17 cellular contexts compared by ENCODE assay signal in genomic region chr19:33492951-33493350, GRCh38. TPM values are rescaled to one million over a fixed set of nuclear protein-coding genes. Genes with fewer than 3 reads are reported as not detected.
DNase-seq lines count a peak whose midpoint lies in the region; ATAC-seq and TF ChIP-seq lines count a peak whose summit lies in the region.
"Had no signal": no experiment of that assay in that cellular context is flagged by ENCODE, and none has a peak within 500 bp of the region (broad histone marks: within the 10 kb centered on the region; RNA-seq: fewer than 3 reads in every experiment).

No MANE protein-coding gene starts in this region.

- no peaks in the 10 kb centered on the region for H3K4me1 Mint-ChIP-seq in chondrocyte (ENCODE audit: low read depth)
- no peaks in the 10 kb centered on the region for H3K4me1 Mint-ChIP-seq in activated CD4-positive, alpha-beta T cell treated with anti-CD3 and anti-CD28 coated beads for 36 hours
- H3K4me1 Mint-ChIP-seq: CD4-positive, CD25-positive, alpha-beta regulatory T cell; CD8-positive, alpha-beta memory T cell; GM23338 had no signal

- H3K4me3 Mint-ChIP-seq in chondrocyte (ENCODE audit: unreplicated experiment), result no peak overlapping the region
- H3K4me3 Mint-ChIP-seq in activated CD4-positive, alpha-beta T cell treated with anti-CD3 and anti-CD28 coated beads for 36 hours, result no peak overlapping the region
- H3K4me3 Mint-ChIP-seq: CD4-positive, CD25-positive, alpha-beta regulatory T cell; GM23338 had no signal

- 91 to 96% (median 94%) methylated on average over 7 to 8 of the region's 8 CpGs for WGBS in spleen, 5 donors

- no peaks in the 10 kb centered on the region for H3K27me3 Mint-ChIP-seq in chondrocyte (ENCODE audit: low read depth)
- no peaks in the 10 kb centered on the region for H3K27me3 Mint-ChIP-seq in activated CD4-positive, alpha-beta T cell treated with anti-CD3 and anti-CD28 coated beads for 36 hours
- H3K27me3 Mint-ChIP-seq: CD4-positive, CD25-positive, alpha-beta regulatory T cell; CD8-positive, alpha-beta memory T cell had no signal

- DNase-seq in RWPE2 (ENCODE audit: low spot score) (peak; percentile 14), chondrocyte (ENCODE audit: low spot score) (peak; percentile 58), lower lobe of right lung (peak; percentile 11), spleen (peak; percentile 61), caudate nucleus (lab: John Stamatoyannopoulos, UW) (no peak), nucleus accumbens (lab: John Stamatoyannopoulos, UW) (no peak)
- DNase-seq in activated CD4-positive, alpha-beta T cell treated with anti-CD3 and anti-CD28 coated beads for 36 hours, result no peak
- DNase-seq: ACHN; C1 segment of cervical spinal cord; Caco-2; CD4-positive, CD25-positive, alpha-beta regulatory T cell; CD8-positive, alpha-beta memory T cell; HCEC 1CT; IMR-90 had no signal

- POLR2A ChIA-PET in activated CD4-positive, alpha-beta T cell treated with anti-CD3 and anti-CD28 coated beads for 36 hours (lab: Charles Lee), result no interaction called here

- TF ChIP-seq CTCF in RWPE2 (IDR thresholded peaks at IDR 0.05; ENCODE audit: poor library complexity, severe bottlenecking) (no peak), chondrocyte (IDR thresholded peaks at IDR 0.05) (no peak), lower lobe of right lung (IDR thresholded peaks at IDR 0.05) (no peak), spleen (IDR thresholded peaks at IDR 0.05 in 8 of 11, conservative IDR thresholded peaks at IDR 0.05 in 3 of 11) (no peak)

- intact Hi-C loops in lower lobe of right lung (cut with DNase I), result no loop called here
- intact Hi-C loops in spleen (cut with DNase I; ENCODE audit: low total_unique reads), result no loop called here
- intact Hi-C loops in activated CD4-positive, alpha-beta T cell treated with anti-CD3 and anti-CD28 coated beads for 36 hours (cut with DNase I, micrococcal nuclease), result no loop called here

- no peaks in the 10 kb centered on the region for H3K9me3 Mint-ChIP-seq in chondrocyte (ENCODE audit: low read depth)
- no peaks in the 10 kb centered on the region for H3K9me3 Mint-ChIP-seq in activated CD4-positive, alpha-beta T cell treated with anti-CD3 and anti-CD28 coated beads for 36 hours (ENCODE audit: low read depth)
- H3K9me3 Mint-ChIP-seq: CD4-positive, CD25-positive, alpha-beta regulatory T cell; CD8-positive, alpha-beta memory T cell; GM23338 had no signal

- CTCF ChIA-PET in activated CD4-positive, alpha-beta T cell treated with anti-CD3 and anti-CD28 coated beads for 36 hours (lab: Charles Lee), result no interaction called here

- no peak for TF ChIP-seq POLR2A in spleen (IDR thresholded peaks at IDR 0.05)

- H3K27me3 ChIP-seq in RWPE2 (ENCODE audit: insufficient read depth, poor library complexity, severe bottlenecking), result no peaks in the 10 kb centered on the region
- H3K27me3 ChIP-seq in lower lobe of right lung (ENCODE audit: low read depth), result no peaks in the 10 kb centered on the region
- no peaks in the 10 kb centered on the region for H3K27me3 ChIP-seq in spleen (replicated peaks in 1 of 7)
- H3K27me3 ChIP-seq: BE2C had no signal

- H3K36me3 Mint-ChIP-seq in chondrocyte (ENCODE audit: low read depth), result peaks cover 3% of the 10 kb centered on the region
- H3K36me3 Mint-ChIP-seq in activated CD4-positive, alpha-beta T cell treated with anti-CD3 and anti-CD28 coated beads for 36 hours (ENCODE audit: low read depth), result peaks cover 2% of the 10 kb centered on the region

- no peak overlapping the region for H3K27ac Mint-ChIP-seq in chondrocyte (ENCODE audit: unreplicated experiment)
- no peak overlapping the region for H3K27ac Mint-ChIP-seq in activated CD4-positive, alpha-beta T cell treated with anti-CD3 and anti-CD28 coated beads for 36 hours
- H3K27ac Mint-ChIP-seq: CD4-positive, CD25-positive, alpha-beta regulatory T cell; GM23338 had no signal

- no peak overlapping the region for H3K27ac ChIP-seq in RWPE2 (ENCODE audit: poor library complexity, severe bottlenecking)
- H3K27ac ChIP-seq in lower lobe of right lung, result no peak overlapping the region
- H3K27ac ChIP-seq in spleen, result no peak overlapping the region
- no peak overlapping the region for H3K27ac ChIP-seq in caudate nucleus (ENCODE audit: low read depth, low read length)
- H3K27ac ChIP-seq: HL-60 had no signal

- no peaks in the 10 kb centered on the region for H3K36me3 ChIP-seq in RWPE2 (ENCODE audit: low read depth)
- H3K36me3 ChIP-seq in lower lobe of right lung, result peaks cover 21% of the 10 kb centered on the region
- peaks cover 0 to 58% (median 4%) of the 10 kb centered on the region in 6 donors for H3K36me3 ChIP-seq in spleen

- no peak overlapping the region for H3K4me3 ChIP-seq in RWPE2 (ENCODE audit: severe bottlenecking)
- no peak overlapping the region for H3K4me3 ChIP-seq in lower lobe of right lung
- H3K4me3 ChIP-seq in spleen, result no peak overlapping the region
- H3K4me3 ChIP-seq: GM23338 had no signal

- ATAC-seq in RWPE2 (ENCODE audit: low read depth) (no peak), lower lobe of right lung (no peak)
- ATAC-seq in activated CD4-positive, alpha-beta T cell treated with anti-CD3 and anti-CD28 coated beads for 36 hours, result no peak
- ATAC-seq: GM23338 had no signal

- H3K4me1 ChIP-seq in RWPE2 (ENCODE audit: insufficient read depth, poor library complexity, severe bottlenecking) (no peaks in the 10 kb centered on the region), lower lobe of right lung (no peaks in the 10 kb centered on the region), spleen (no peaks in the 10 kb centered on the region)
- H3K4me1 ChIP-seq: Caco-2 had no signal

- H3K9me3 ChIP-seq in RWPE2 (ENCODE audit: severe bottlenecking) (no peaks in the 10 kb centered on the region), lower lobe of right lung (no peaks in the 10 kb centered on the region), spleen (no peaks in the 10 kb centered on the region)
- H3K9me3 ChIP-seq: BE2C, Caco-2 had no signal

RNA-seq across cellular contexts. Expression of gene PEPD, which starts 28.6 kb away (rescaled TPM):
- total RNA-seq in chondrocyte (55.6 to 68.7 TPM (median 62.0 TPM) in 3 replicates), lower lobe of right lung (94.0 TPM), spleen (10 to 100 TPM; 54.8 to 98.3 (median 70.7) TPM)
- polyA plus RNA-seq in spleen, result 10 to 100 TPM; 38.4 to 72.2 (median 62.0) TPM
- total RNA-seq in activated CD4-positive, alpha-beta T cell treated with anti-CD3 and anti-CD28 coated beads for 36 hours, result 10 to 100 TPM; 26.9 to 37.4 TPM

Comparison
In these comparisons a context has a peak if more than half of its experiments do, and no peak if none do; other contexts are left out.
1. DNase-seq: peak in RWPE2 (single experiment), chondrocyte (single experiment), lower lobe of right lung (single experiment) and spleen (single experiment); none in activated CD4-positive, alpha-beta T cell treated with anti-CD3 and anti-CD28 coated beads for 36 hours (single experiment), caudate nucleus (0 of 61) and nucleus accumbens (0 of 56).